ENCODE assay signal across 29 cellular contexts in genomic region chr9:123957731-123958130, GRCh38. TPM values are rescaled to one million over a fixed set of nuclear protein-coding genes. Genes with fewer than 3 reads are reported as not detected.
"Had no signal": no experiment of that assay in that cellular context is flagged by ENCODE, and none has a peak within 500 bp of the region (broad histone marks: within the 10 kb centered on the region; RNA-seq: fewer than 3 reads in every experiment).

No MANE protein-coding gene starts in this region.

- H3K36me3 ChIP-seq: gastroesophageal sphincter, neural progenitor cell, ovary, right atrium auricular region, tibial nerve, upper lobe of right lung had no signal

- H3K4me2 ChIP-seq: neural progenitor cell had no signal

- H3K4me3 Mint-ChIP-seq: endodermal cell; mesothelial cell of epicardium; natural killer cell; neural progenitor cell; stimulated activated effector memory CD8-positive, alpha-beta T cell treated with anti-CD3 and anti-CD28 coated beads, Interleukin-12 subunit alpha, Interleukin-12 subunit beta, amount 100 ng/mL, for 72 hours; stimulated activated naive CD8-positive, alpha-beta T cell treated with anti-CD3 and anti-CD28 coated beads, Interleukin-15, Interleukin-2, amounts not matched to agents 100 ng/mL and 50 ng/mL, for 24 hours had no signal

- DNase-seq: effector CD4-positive, alpha-beta T cell; endodermal cell; glutamatergic neuron; islet precursor cell; natural killer cell; nucleus accumbens; ovary; small intestine; stimulated activated CD4-positive, alpha-beta T cell treated with anti-CD3 and anti-CD28 coated beads, Interleukin-12 subunit alpha, Interleukin-12 subunit beta, amount 100 ng/mL, for 4 hours; stimulated activated CD8-positive, alpha-beta memory T cell treated with anti-CD3 and anti-CD28 coated beads, Interleukin-4, amount 100 ng/mL, for 48 hours; testis; upper lobe of right lung had no signal

- H3K27ac ChIP-seq: coronary artery, gastroesophageal sphincter, neural progenitor cell, ovary, right atrium auricular region, testis, tibial nerve, upper lobe of right lung had no signal

- H3K9ac ChIP-seq: neural progenitor cell had no signal

- H3K4me1 Mint-ChIP-seq: natural killer cell; stimulated activated effector memory CD8-positive, alpha-beta T cell treated with anti-CD3 and anti-CD28 coated beads, Interleukin-12 subunit alpha, Interleukin-12 subunit beta, amount 100 ng/mL, for 72 hours had no signal

- H3K4me3 ChIP-seq: coronary artery, gastroesophageal sphincter, neural progenitor cell, ovary, right atrium auricular region, testis, tibial nerve, upper lobe of right lung had no signal

- H3K9me3 ChIP-seq: gastroesophageal sphincter, ovary, right atrium auricular region, testis, upper lobe of right lung had no signal

- H3K4me1 ChIP-seq: gastroesophageal sphincter, right atrium auricular region, testis, tibial nerve, upper lobe of right lung had no signal

- H3K27ac Mint-ChIP-seq: endodermal cell; mesothelial cell of epicardium; natural killer cell; neural progenitor cell; stimulated activated effector memory CD8-positive, alpha-beta T cell treated with anti-CD3 and anti-CD28 coated beads, Interleukin-12 subunit alpha, Interleukin-12 subunit beta, amount 100 ng/mL, for 72 hours had no signal

- H2AFZ ChIP-seq: neural progenitor cell had no signal

- ATAC-seq: gastroesophageal sphincter, left lobe of liver, natural killer cell, upper lobe of right lung had no signal

- H3K27me3 ChIP-seq: neural progenitor cell, ovary, right atrium auricular region, testis had no signal

- H3K9me3 Mint-ChIP-seq: endodermal cell; mesothelial cell of epicardium; natural killer cell; neural progenitor cell; stimulated activated effector memory CD8-positive, alpha-beta T cell treated with anti-CD3 and anti-CD28 coated beads, Interleukin-12 subunit alpha, Interleukin-12 subunit beta, amount 100 ng/mL, for 72 hours; stimulated activated naive CD8-positive, alpha-beta T cell treated with anti-CD3 and anti-CD28 coated beads, Interleukin-15, Interleukin-2, amounts not matched to agents 100 ng/mL and 50 ng/mL, for 24 hours had no signal

RNA-seq across cellular contexts. Expression of gene LHX2, which starts 53.8 kb away (rescaled TPM):
- total RNA-seq: dermis microvascular lymphatic vessel endothelial cell, endothelial cell of umbilical vein, fibroblast of lung, fibroblast of villous mesenchyme, gastroesophageal sphincter, mesothelial cell of epicardium, myocyte, natural killer cell, posterior vena cava, subcutaneous adipose tissue, tibial nerve, upper lobe of right lung had no signal
- polyA plus RNA-seq: endothelial cell of umbilical vein, esophagus, fibroblast of lung, small intestine had no signal
